In genomic region chr11:127126956-127127355, GRCh38 we compare ENCODE assay signal across 27 cellular contexts.
"Had no signal": no experiment of that assay in that cellular context is flagged by ENCODE, and none has a peak within 500 bp of the region (broad histone marks: within the 10 kb centered on the region; RNA-seq: fewer than 3 reads in every experiment).

No MANE protein-coding gene starts in this region.

- H3K27ac Mint-ChIP-seq: activated naive CD4-positive, alpha-beta T cell treated with anti-CD3 and anti-CD28 coated beads, Interleukin-2, amount 10 ng/mL, durations not matched to agents 7 days and 5 days; activated naive CD8-positive, alpha-beta T cell treated with anti-CD3 and anti-CD28 coated beads for 36 hours; activated T-helper 17 cell treated with anti-CD3 and anti-CD28 coated beads, Interleukin-2, amount 50 U/mL, for 72 hours; T-helper 1 cell treated with Interleukin-12 subunit alpha and Interleukin-12 subunit beta and Interleukin-4 antibody, amounts not matched to agents 30 μg/mL and 1 μg/mL, for 36 hours had no signal

- H3K4me3 Mint-ChIP-seq: activated naive CD4-positive, alpha-beta T cell treated with anti-CD3 and anti-CD28 coated beads, Interleukin-2, amount 10 ng/mL, durations not matched to agents 7 days and 5 days; activated naive CD8-positive, alpha-beta T cell treated with anti-CD3 and anti-CD28 coated beads for 36 hours; activated T-cell treated with anti-CD3 and anti-CD28 coated beads, Interleukin-2, amount 50 U/mL, for 4 hours; activated T-helper 17 cell treated with anti-CD3 and anti-CD28 coated beads, Interleukin-2, amount 50 U/mL, for 72 hours; T-helper 1 cell treated with Interleukin-12 subunit alpha and Interleukin-12 subunit beta and Interleukin-4 antibody, amounts not matched to agents 30 μg/mL and 1 μg/mL, for 36 hours had no signal

- H3K4me3 ChIP-seq: breast epithelium, colonic mucosa, MG63, Peyer's patch, SJSA1 had no signal

- H3K27ac ChIP-seq: breast epithelium, colonic mucosa, KMS-11, Peyer's patch, SJSA1 had no signal

- H3K27me3 Mint-ChIP-seq: activated naive CD4-positive, alpha-beta T cell treated with anti-CD3 and anti-CD28 coated beads, Interleukin-2, amount 10 ng/mL, durations not matched to agents 7 days and 5 days; activated T-helper 17 cell treated with anti-CD3 and anti-CD28 coated beads, Interleukin-2, amount 50 U/mL, for 72 hours had no signal

- H3K4me2 ChIP-seq: KMS-11 had no signal

- H3K27me3 ChIP-seq: breast epithelium, colonic mucosa, Peyer's patch, SJSA1 had no signal

- H3K9ac ChIP-seq: KMS-11 had no signal

- H3K9me3 ChIP-seq: breast epithelium, colonic mucosa, MG63, Peyer's patch, SJSA1 had no signal

- H3K36me3 Mint-ChIP-seq: activated naive CD4-positive, alpha-beta T cell treated with anti-CD3 and anti-CD28 coated beads, Interleukin-2, amount 10 ng/mL, durations not matched to agents 7 days and 5 days; activated naive CD8-positive, alpha-beta T cell treated with anti-CD3 and anti-CD28 coated beads for 36 hours had no signal

- H3K9me3 Mint-ChIP-seq: activated naive CD4-positive, alpha-beta T cell treated with anti-CD3 and anti-CD28 coated beads, Interleukin-2, amount 10 ng/mL, durations not matched to agents 7 days and 5 days; activated naive CD8-positive, alpha-beta T cell treated with anti-CD3 and anti-CD28 coated beads for 36 hours; activated T-cell treated with anti-CD3 and anti-CD28 coated beads, Interleukin-2, amount 50 U/mL, for 4 hours; activated T-helper 17 cell treated with anti-CD3 and anti-CD28 coated beads, Interleukin-2, amount 50 U/mL, for 72 hours; T-helper 1 cell treated with Interleukin-12 subunit alpha and Interleukin-12 subunit beta and Interleukin-4 antibody, amounts not matched to agents 30 μg/mL and 1 μg/mL, for 36 hours had no signal

- H3K36me3 ChIP-seq: breast epithelium, colonic mucosa, MG63, Peyer's patch, SJSA1 had no signal

- H3K4me1 Mint-ChIP-seq: activated naive CD4-positive, alpha-beta T cell treated with anti-CD3 and anti-CD28 coated beads, Interleukin-2, amount 10 ng/mL, durations not matched to agents 7 days and 5 days; activated naive CD8-positive, alpha-beta T cell treated with anti-CD3 and anti-CD28 coated beads for 36 hours; activated T-helper 17 cell treated with anti-CD3 and anti-CD28 coated beads, Interleukin-2, amount 50 U/mL, for 72 hours had no signal

- DNase-seq: activated CD4-positive, alpha-beta T cell treated with anti-CD3 and anti-CD28 coated beads for 48 hours; activated CD4-positive, alpha-beta T cell treated with anti-CD3 and anti-CD28 coated beads, Interleukin-2, amount 50 U/mL, for 48 hours; activated CD4-positive, CD25-positive, alpha-beta regulatory T cell treated with anti-CD3 and anti-CD28 coated beads, Interleukin-2, amount 50 U/mL, for 72 hours; activated gamma-delta T cell; activated naive CD4-positive, alpha-beta T cell treated with anti-CD3 and anti-CD28 coated beads, Interleukin-2, amount 10 ng/mL, durations not matched to agents 7 days and 5 days; activated naive CD8-positive, alpha-beta T cell treated with anti-CD3 and anti-CD28 coated beads for 36 hours; activated T-cell treated with anti-CD3 and anti-CD28 coated beads, Interleukin-2, amount 50 U/mL, for 4 hours; caudate nucleus; colonic mucosa; MG63; MV-4-11; NCI-H1105 treated with DMSO at 0.1 percent for 48 hours; NCI-H1436 treated with DMSO at 0.1 percent for 48 hours; NCI-H187; NCI-H2081 treated with DMSO at 0.1 percent for 48 hours; NCI-H446; NCI-H524; NCI-H748 treated with DMSO at 0.1 percent for 48 hours; OCI-M1; Peyer's patch; SHP77; SW 1271 had no signal

- H3K4me1 ChIP-seq: breast epithelium, colonic mucosa, Peyer's patch, SJSA1 had no signal
